14 cellular contexts compared by ENCODE assay signal in the genomic region with DNA sequence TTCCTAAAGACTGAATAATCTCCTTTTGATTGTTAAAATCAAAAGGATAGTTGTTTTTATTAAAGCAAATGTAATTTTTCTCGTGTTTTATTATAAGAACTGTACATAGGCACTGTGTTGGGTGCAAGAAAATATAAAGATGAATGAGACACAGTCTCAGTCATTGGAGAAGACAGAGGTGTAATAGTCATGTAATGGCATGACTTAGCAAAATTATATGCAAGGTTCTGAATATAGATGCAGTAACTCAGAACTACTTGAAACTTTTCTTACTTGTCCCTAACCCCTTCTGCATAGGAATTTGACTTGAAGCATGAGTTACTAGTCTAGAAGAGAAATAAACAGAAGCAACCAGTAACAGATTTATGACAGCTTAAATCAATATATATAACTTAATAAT.
"Had no signal": no experiment of that assay in that cellular context is flagged by ENCODE, and none has a peak within 500 bp of the region (broad histone marks: within the 10 kb centered on the region; RNA-seq: fewer than 3 reads in every experiment).

No MANE protein-coding gene starts in this region.

- DNase-seq: body of pancreas; caudate nucleus; effector CD4-positive, alpha-beta T cell; esophagus squamous epithelium; mesendoderm; occipital lobe; right cardiac atrium; SW 1271; upper lobe of right lung had no signal

- H3K4me3 Mint-ChIP-seq: natural killer cell treated with Interleukin-12 subunit alpha and Interleukin-12 subunit beta and Interleukin-15 and Interleukin-18, amount 100 ng/mL, for 72 hours; T-helper 2 cell treated with Interferon-gamma antibody and Interleukin-4, amounts not matched to agents 5 μg/mL and 100 μg/mL, for 36 hours had no signal

- H3K9me3 ChIP-seq: body of pancreas, esophagus squamous epithelium, thoracic aorta, upper lobe of right lung had no signal

- H3K9me3 Mint-ChIP-seq: natural killer cell treated with Interleukin-12 subunit alpha and Interleukin-12 subunit beta and Interleukin-15 and Interleukin-18, amount 100 ng/mL, for 72 hours; T-helper 2 cell treated with Interferon-gamma antibody and Interleukin-4, amounts not matched to agents 5 μg/mL and 100 μg/mL, for 36 hours had no signal

- H3K4me3 ChIP-seq: body of pancreas, coronary artery, esophagus squamous epithelium, thoracic aorta, upper lobe of right lung had no signal

- H3K27me3 ChIP-seq: body of pancreas, esophagus squamous epithelium, upper lobe of right lung had no signal

- H3K27me3 Mint-ChIP-seq: natural killer cell treated with Interleukin-12 subunit alpha and Interleukin-12 subunit beta and Interleukin-15 and Interleukin-18, amount 100 ng/mL, for 72 hours; progenitor cell of endocrine pancreas had no signal

- H3K27ac ChIP-seq: body of pancreas, coronary artery, thoracic aorta, upper lobe of right lung had no signal

- H3K27ac Mint-ChIP-seq: progenitor cell of endocrine pancreas; T-helper 2 cell treated with Interferon-gamma antibody and Interleukin-4, amounts not matched to agents 5 μg/mL and 100 μg/mL, for 36 hours had no signal

- ATAC-seq: body of pancreas; natural killer cell treated with Interleukin-12 subunit alpha and Interleukin-12 subunit beta and Interleukin-15 and Interleukin-18, amount 100 ng/mL, for 72 hours; right cardiac atrium; upper lobe of right lung had no signal
